ENCODE assay signal across 16 cellular contexts in genomic region chr2:134138115-134138514, GRCh38.
DNase-seq lines count a peak whose midpoint lies in the region; ATAC-seq lines count a peak whose summit lies in the region.
"Had no signal": no experiment of that assay in that cellular context is flagged by ENCODE, and none has a peak within 500 bp of the region (broad histone marks: within the 10 kb centered on the region; RNA-seq: fewer than 3 reads in every experiment).

No MANE protein-coding gene starts in this region.

- no peak overlapping the region for H2AFZ ChIP-seq in ACC112 (ENCODE audit: low read length, unreplicated experiment)
- no peak overlapping the region for H2AFZ ChIP-seq in GM23248

- H3K27ac ChIP-seq in ACC112 (ENCODE audit: low read depth, low read length) (peak overlapping the region; percentile 80), GM23248 (0 out of 2 replicates have a peak overlapping the region, but pooled peaks have one; percentile 17)
- H3K27ac ChIP-seq in effector memory CD4-positive, alpha-beta T cell (ENCODE audit: insufficient read depth, low read length, poor library complexity, severe bottlenecking), result no peak overlapping the region
- H3K27ac ChIP-seq: HL-60, vagina had no signal

- WGBS in GM23248 (ENCODE audit: low coverage in 1 of 2, low lambda C conversion rate in 2 of 2, missing lambda C conversion rate in 2 of 2), 2 experiments, result 87 to 91% methylated on average over 2 of the region's 2 CpGs

- no peaks in the 10 kb centered on the region for H4K20me1 ChIP-seq in GM23248 (ENCODE audit: insufficient read depth)

- no peaks in the 10 kb centered on the region for H3K9me3 Mint-ChIP-seq in activated T-cell treated with anti-CD3 and anti-CD28 coated beads, Interleukin-2, amount 50 U/mL, for 72 hours

- peaks cover 67% of the 10 kb centered on the region for H3K4me1 Mint-ChIP-seq in activated T-cell treated with anti-CD3 and anti-CD28 coated beads, Interleukin-2, amount 50 U/mL, for 72 hours (ENCODE audit: low read depth)

- no peak for ATAC-seq in GM21390 (IDR thresholded peaks at IDR 0.05; ENCODE audit: unreplicated experiment)
- ATAC-seq in activated T-cell treated with anti-CD3 and anti-CD28 coated beads, Interleukin-2, amount 50 U/mL, for 72 hours (replicated peaks in 1 of 2), result no peak

- H3K4me1 ChIP-seq in ACC112 (ENCODE audit: control insufficient read depth, insufficient read depth, low read length, unreplicated experiment), result peaks cover 38% of the 10 kb centered on the region
- peaks cover 25% of the 10 kb centered on the region for H3K4me1 ChIP-seq in GM23248 (ENCODE audit: insufficient read depth)
- H3K4me1 ChIP-seq in effector memory CD4-positive, alpha-beta T cell (ENCODE audit: control insufficient read depth, insufficient read depth, low read length, poor library complexity, severe bottlenecking), result peaks cover 28% of the 10 kb centered on the region

- H3K9ac ChIP-seq in GM23248, result no peak overlapping the region

- H3K79me2 ChIP-seq in ACC112 (ENCODE audit: control insufficient read depth, insufficient read depth, low read length, unreplicated experiment) (peaks cover 30% of the 10 kb centered on the region), GM23248 (ENCODE audit: insufficient read depth) (peaks cover 24% of the 10 kb centered on the region)

- no peak overlapping the region for H3K4me3 Mint-ChIP-seq in activated T-cell treated with anti-CD3 and anti-CD28 coated beads, Interleukin-2, amount 50 U/mL, for 72 hours

- no peaks in the 10 kb centered on the region for H3K27me3 ChIP-seq in ACC112 (ENCODE audit: insufficient read depth, low read length)
- no peaks in the 10 kb centered on the region for H3K27me3 ChIP-seq in GM23248 (replicated peaks; ENCODE audit: insufficient read depth)
- H3K27me3 ChIP-seq in effector memory CD4-positive, alpha-beta T cell (replicated peaks; ENCODE audit: control insufficient read depth, insufficient read depth, low read length, poor library complexity, severe bottlenecking), result no peaks in the 10 kb centered on the region
- H3K27me3 ChIP-seq: vagina had no signal

- no peak overlapping the region for H3K27ac Mint-ChIP-seq in activated T-cell treated with anti-CD3 and anti-CD28 coated beads, Interleukin-2, amount 50 U/mL, for 72 hours

- in situ Hi-C loops in GM23248 (cut with MboI), result no loop called here

- H3K27me3 Mint-ChIP-seq in activated T-cell treated with anti-CD3 and anti-CD28 coated beads, Interleukin-2, amount 50 U/mL, for 72 hours (ENCODE audit: low read depth), result no peaks in the 10 kb centered on the region

- H3K9me3 ChIP-seq in GM23248 (ENCODE audit: low read depth), result no peaks in the 10 kb centered on the region
- no peaks in the 10 kb centered on the region for H3K9me3 ChIP-seq in effector memory CD4-positive, alpha-beta T cell (ENCODE audit: control insufficient read depth, low read length)
- H3K9me3 ChIP-seq: vagina had no signal

- H3K4me3 ChIP-seq in ACC112 (ENCODE audit: low read depth, low read length), result 0 out of 2 replicates have a peak overlapping the region, but pooled peaks have one; percentile 70
- H3K4me3 ChIP-seq in GM23248, result no peak overlapping the region
- H3K4me3 ChIP-seq in effector memory CD4-positive, alpha-beta T cell (ENCODE audit: insufficient read depth, low read depth, low read length, poor library complexity, severe bottlenecking), result no peak overlapping the region
- H3K4me3 ChIP-seq: vagina had no signal

- no peaks in the 10 kb centered on the region for H3K9me2 ChIP-seq in GM23248 (ENCODE audit: insufficient read depth)

- DNase-seq in GM23248 (peak; percentile 43), astrocyte of the hippocampus (ENCODE audit: low read depth, low spot score) (peak; percentile 25), myocyte (ENCODE audit: low read depth) (peak; percentile 26)
- no peak for DNase-seq in activated T-cell treated with anti-CD3 and anti-CD28 coated beads, Interleukin-2, amount 50 U/mL, for 72 hours
- DNase-seq in stimulated activated CD4-positive, alpha-beta T cell treated with anti-CD3 and anti-CD28 coated beads, Interleukin-4, amount 100 ng/mL, for 4 hours, result no peak
- DNase-seq in effector memory CD4-positive, alpha-beta T cell, result no peak
- DNase-seq: activated gamma-delta T cell treated with Interleukin-2 at 50 U/mL for 16 hours; central memory CD4-positive, alpha-beta T cell; DMS53; KG1; NCI-H1105 treated with DMSO at 0.1 percent for 48 hours; NCI-H2171 treated with DMSO at 0.1 percent for 48 hours had no signal

- H3F3A ChIP-seq in GM23248 (ENCODE audit: insufficient read depth), result peaks cover 9% of the 10 kb centered on the region; the same call in 1 of the 2 replicates

- peak overlapping the region; percentile 59 for H3K4me2 ChIP-seq in GM23248 (ENCODE audit: unreplicated experiment)

- H3K36me3 ChIP-seq in ACC112 (ENCODE audit: insufficient read depth, low read length) (no peaks in the 10 kb centered on the region), GM23248 (ENCODE audit: low read depth) (no peaks in the 10 kb centered on the region)
- no peaks in the 10 kb centered on the region for H3K36me3 ChIP-seq in effector memory CD4-positive, alpha-beta T cell (ENCODE audit: control insufficient read depth, insufficient read depth, low read length)
- H3K36me3 ChIP-seq: vagina had no signal

- H3K36me3 Mint-ChIP-seq in activated T-cell treated with anti-CD3 and anti-CD28 coated beads, Interleukin-2, amount 50 U/mL, for 72 hours (ENCODE audit: insufficient read depth in 2 of 2), result no peaks in the 10 kb centered on the region

Comparison
In these comparisons a context has a peak if more than half of its experiments do, and no peak if none do; other contexts are left out.
1. DNase-seq: peak in GM23248 (single experiment), astrocyte of the hippocampus (single experiment) and myocyte (single experiment); none in activated T-cell treated with anti-CD3 and anti-CD28 coated beads, Interleukin-2, amount 50 U/mL, for 72 hours (0 of 2), stimulated activated CD4-positive, alpha-beta T cell treated with anti-CD3 and anti-CD28 coated beads, Interleukin-4, amount 100 ng/mL, for 4 hours (0 of 2) and effector memory CD4-positive, alpha-beta T cell (0 of 3).